7 cellular contexts compared by ENCODE assay signal in genomic region chr3:81492471-81492870, GRCh38.
DNase-seq lines count a peak whose midpoint lies in the region; ATAC-seq and TF ChIP-seq lines count a peak whose summit lies in the region.
"Not testable (repeated sequence)": the region's sequence is repeated elsewhere in the genome, so short reads cannot be mapped to it uniquely, and the experiment has no call there.

No MANE protein-coding gene starts in this region.

- H3K9me3 ChIP-seq in HEK293 (ENCODE audit: control insufficient read depth, insufficient read depth, low read depth, low read length); ascending aorta; esophagus muscularis mucosa; left lung; neutrophil; skeletal muscle tissue (ENCODE audit: control insufficient read depth in 3 of 3, low read length in 3 of 3); tibial artery: not testable (repeated sequence)

- H3K9ac ChIP-seq in skeletal muscle tissue (ENCODE audit: low read depth in 1 of 3, low read length in 3 of 3), result not testable (repeated sequence)

- CTCF ChIA-PET in HEK293 (lab: Yijun Ruan, JAX), result interaction anchor here (0.7 kb wide), 1 partner anchor 16 kb away, joined by 3 read pairs; no protein-coding TSS in a partner anchor

- POLR2A ChIA-PET in HEK293 (lab: Yijun Ruan, JAX), result interaction anchor here (0.6 kb wide), 1 partner anchor 11 kb away, joined by 6 read pairs; no protein-coding TSS in a partner anchor

- H3K36me3 ChIP-seq in HEK293 (ENCODE audit: control insufficient read depth in 2 of 2, insufficient read depth in 1 of 2, low read length in 2 of 2); ascending aorta; left lung; skeletal muscle tissue (ENCODE audit: control insufficient read depth in 3 of 3, insufficient read depth in 3 of 3, low read length in 3 of 3); tibial artery: not testable (repeated sequence)
- H3K36me3 ChIP-seq in esophagus muscularis mucosa, result peaks cover 0 to 12% (median 0%) of the 10 kb centered on the region in 4 donors
- peaks cover 15% of the 10 kb centered on the region for H3K36me3 ChIP-seq in neutrophil

- TF ChIP-seq CTCF in HEK293 (tag by site-specific recombination; IDR thresholded peaks at IDR 0.05); ascending aorta (IDR thresholded peaks at IDR 0.05); esophagus muscularis mucosa (IDR thresholded peaks at IDR 0.05); left lung (IDR thresholded peaks at IDR 0.05); neutrophil (IDR thresholded peaks at IDR 0.05); tibial artery (IDR thresholded peaks at IDR 0.05): not testable (repeated sequence)

- not testable (repeated sequence) for TF ChIP-seq EP300 in esophagus muscularis mucosa (IDR thresholded peaks at IDR 0.05)

- not testable (repeated sequence) for H3K27ac ChIP-seq in HEK293 (ENCODE audit: extremely low read depth, low read depth, low read length)
- H3K27ac ChIP-seq in ascending aorta (peak overlapping the region; percentile 69 to 72), esophagus muscularis mucosa (replicated peaks in 1 of 4) (peak overlapping the region; percentile 31 to 52 (median 44)), left lung (peak overlapping the region; percentile 22 to 45), neutrophil (peak overlapping the region; percentile 55), skeletal muscle tissue (ENCODE audit: low read depth, low read length) (peak overlapping the region; percentile 14), tibial artery (peak overlapping the region; percentile 65 to 72)

- not testable (repeated sequence) for H3K27me3 ChIP-seq in ascending aorta; esophagus muscularis mucosa; left lung; neutrophil; skeletal muscle tissue (ENCODE audit: control insufficient read depth in 3 of 3, insufficient read depth in 3 of 3, low read length in 3 of 3); tibial artery

- ATAC-seq in left lung, result not testable (repeated sequence)

- not testable (repeated sequence) for H3K4me1 ChIP-seq in HEK293 (ENCODE audit: control insufficient read depth, insufficient read depth, low read length); ascending aorta; skeletal muscle tissue (ENCODE audit: control insufficient read depth in 3 of 3, insufficient read depth in 3 of 3, low read length in 3 of 3)
- H3K4me1 ChIP-seq in esophagus muscularis mucosa (peaks cover 0 to 15% (median 8%) of the 10 kb centered on the region in 4 donors), left lung (peaks cover 0 to 23% of the 10 kb centered on the region in 2 donors), neutrophil (ENCODE audit: control insufficient read depth in 1 of 2, insufficient read depth in 1 of 2, low read depth in 1 of 2, low read length in 1 of 2) (peaks cover 10 to 12% of the 10 kb centered on the region in 2 experiments), tibial artery (peaks cover 0 to 21% (median 0%) of the 10 kb centered on the region in 4 donors)

- not testable (repeated sequence) for DNase-seq in ascending aorta (ENCODE audit: low spot score in 2 of 2); esophagus muscularis mucosa (ENCODE audit: extremely low spot score); left lung; tibial artery

- intact Hi-C loops in ascending aorta (cut with DNase I) (loop anchor here (5.0 kb wide), 2 partner anchors 50 to 265 kb away; no protein-coding TSS in a partner anchor), esophagus muscularis mucosa (cut with DNase I) (loop anchor here (10.0 kb wide), 1 partner anchor 642 kb away; no protein-coding TSS in a partner anchor)
- intact Hi-C loops in left lung (cut with DNase I); tibial artery (cut with DNase I; ENCODE audit: low total_unique reads): not testable (repeated sequence)

- 96% methylated on average over 1 of the region's 1 CpG for WGBS in esophagus muscularis mucosa

- not testable (repeated sequence) for TF ChIP-seq POLR2A in esophagus muscularis mucosa (IDR thresholded peaks at IDR 0.05; ENCODE audit: low read depth)

- H3K4me3 ChIP-seq in HEK293 (ENCODE audit: low read depth, low read length); ascending aorta; esophagus muscularis mucosa; left lung; neutrophil (ENCODE audit: low read depth in 1 of 2, low read length in 1 of 2); skeletal muscle tissue (ENCODE audit: low read length in 3 of 3); tibial artery: not testable (repeated sequence)

TF ChIP-seq in HEK293, 187 proteins besides CTCF, POLR2A, EP300 and RAD21:
- TF ChIP-seq PRDM1 (tag by site-specific recombination; IDR thresholded peaks at IDR 0.05) (peak; percentile 98), ZNF366 (tag by site-specific recombination; conservative IDR thresholded peaks at IDR 0.05) (peak; percentile 40; the same call in 1 of the 2 replicates)
